ENCODE assay signal across 9 cellular contexts in the genomic region with DNA sequence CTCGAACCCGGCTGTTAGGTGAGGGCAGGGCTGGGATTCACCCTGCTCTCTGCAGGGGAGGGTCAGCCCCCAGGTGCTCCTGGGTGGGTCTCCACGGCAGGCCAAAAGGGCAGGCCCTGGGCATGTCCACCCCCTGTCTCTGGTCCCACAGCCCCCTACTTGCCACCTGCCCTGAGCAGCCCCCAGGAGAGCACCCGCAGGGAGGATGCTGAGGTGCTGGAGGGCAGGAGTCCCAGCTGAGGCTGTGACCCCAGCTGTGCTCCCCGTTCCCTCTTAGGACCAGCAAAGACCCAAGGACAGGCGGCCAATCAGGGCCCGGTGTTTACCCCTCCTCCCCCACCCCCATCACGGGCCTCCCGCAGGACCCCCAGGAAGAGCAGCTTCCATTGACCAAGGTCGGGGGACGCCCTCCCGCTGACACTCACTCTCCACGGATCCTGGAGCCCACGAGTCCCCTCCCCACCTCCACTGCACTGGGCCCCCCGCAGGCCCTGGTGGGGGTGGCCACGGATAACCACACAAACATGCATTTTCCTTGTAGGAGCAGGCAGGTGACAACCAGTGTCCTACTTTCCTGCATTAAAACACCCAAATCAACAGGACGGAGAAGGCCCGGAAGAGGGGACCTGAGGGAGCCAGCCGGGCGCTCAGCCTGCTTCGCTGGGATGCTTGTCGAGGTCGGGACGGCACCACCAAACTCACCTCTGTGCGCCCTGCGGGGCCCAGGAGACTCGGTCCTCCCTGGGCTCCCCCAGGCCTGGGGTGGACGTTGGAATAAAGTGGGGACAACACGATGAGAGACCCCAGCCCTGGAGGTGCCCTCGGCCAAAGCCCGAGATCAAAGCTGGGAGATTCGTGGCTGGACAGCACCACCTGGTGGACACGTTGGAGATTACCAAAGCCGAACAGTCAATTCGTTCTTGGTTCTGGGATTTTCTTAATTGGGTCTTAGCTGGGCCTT. TPM values are rescaled to one million over a fixed set of nuclear protein-coding genes. Genes with fewer than 3 reads are reported as not detected.
A peak's percentile ranks its signal among the peaks of the same experiment; 100 is the strongest.
DNase-seq lines count a peak whose midpoint lies in the region; ATAC-seq and TF ChIP-seq lines count a peak whose summit lies in the region.
"Had no signal": no experiment of that assay in that cellular context is flagged by ENCODE, and none has a peak within 500 bp of the region (broad histone marks: within the 10 kb centered on the region; RNA-seq: fewer than 3 reads in every experiment).

No MANE protein-coding gene starts in this region.

- H3K4me1 Mint-ChIP-seq in endothelial cell (ENCODE audit: unreplicated experiment), result no peaks in the 10 kb centered on the region
- peaks cover 0 to 1% (median 0%) of the 10 kb centered on the region in 7 donors for H3K4me1 Mint-ChIP-seq in naive thymus-derived CD4-positive, alpha-beta T cell

- H3K36me3 ChIP-seq in naive thymus-derived CD4-positive, alpha-beta T cell (ENCODE audit: control insufficient read depth in 2 of 3, insufficient read depth in 3 of 3, low read length in 3 of 3), result no peaks in the 10 kb centered on the region

- peak; percentile 57 for DNase-seq in activated gamma-delta T cell treated with Interleukin-2 at 50 U/mL for 16 hours
- DNase-seq in activated gamma-delta T cell (lab: John Stamatoyannopoulos, UW), result no peak
- peak; percentile 48 for DNase-seq in NCI-H69 (lab: John Stamatoyannopoulos, UW)
- DNase-seq in activated CD8-positive, alpha-beta memory T cell treated with anti-CD3 and anti-CD28 coated beads for 48 hours (ENCODE audit: low read depth in 2 of 3, low spot score in 2 of 3), result peak in 2 of 3 experiments; percentile 23 to 39
- peak; percentile 72 for DNase-seq in endothelial cell (ENCODE audit: low spot score)
- peak; percentile 32 to 66 (median 56) for DNase-seq in naive thymus-derived CD4-positive, alpha-beta T cell
- DNase-seq in stimulated activated naive CD4-positive, alpha-beta T cell (lab: John Stamatoyannopoulos, UW), result peak; percentile 9 to 68 (median 46)

- peak; percentile 93 for TF ChIP-seq CTCF in endothelial cell (IDR thresholded peaks at IDR 0.05; ENCODE audit: unreplicated experiment)

- H3K27me3 ChIP-seq in naive thymus-derived CD4-positive, alpha-beta T cell (ENCODE audit: control insufficient read depth in 2 of 2, insufficient read depth in 2 of 2, low read length in 2 of 2), result no peaks in the 10 kb centered on the region

- peaks cover 7% of the 10 kb centered on the region for H3K27me3 Mint-ChIP-seq in endothelial cell (ENCODE audit: unreplicated experiment)
- peaks cover 0 to 4% (median 0%) of the 10 kb centered on the region in 5 donors for H3K27me3 Mint-ChIP-seq in naive thymus-derived CD4-positive, alpha-beta T cell

- CTCF ChIA-PET in naive thymus-derived CD4-positive, alpha-beta T cell (lab: Charles Lee), result interaction anchor here (0.7 to 1.4 kb wide), 3 partner anchors 9 to 389 kb away, joined by 3 to 4 read pairs (median 3); no protein-coding TSS in a partner anchor

- no peaks in the 10 kb centered on the region for H3K9me3 Mint-ChIP-seq in endothelial cell (ENCODE audit: unreplicated experiment)
- H3K9me3 Mint-ChIP-seq in naive thymus-derived CD4-positive, alpha-beta T cell, result peaks cover 0 to 10% (median 0%) of the 10 kb centered on the region in 11 donors

- H3K27ac ChIP-seq in naive thymus-derived CD4-positive, alpha-beta T cell (ENCODE audit: low read depth, low read length), result no peak overlapping the region
- H3K27ac ChIP-seq: skin epidermis had no signal

- intact Hi-C loops in naive thymus-derived CD4-positive, alpha-beta T cell (cut with micrococcal nuclease), result loop anchor here in 1 of 2 donors (10.0 kb wide), 1 partner anchor 623 kb away; no protein-coding TSS in a partner anchor

- H3K27ac Mint-ChIP-seq in endothelial cell (ENCODE audit: unreplicated experiment), result no peak overlapping the region
- no peak overlapping the region for H3K27ac Mint-ChIP-seq in naive thymus-derived CD4-positive, alpha-beta T cell

- H3K4me1 ChIP-seq in naive thymus-derived CD4-positive, alpha-beta T cell (ENCODE audit: control insufficient read depth in 2 of 2, insufficient read depth in 2 of 2, low read length in 2 of 2), result peaks cover 0 to 4% of the 10 kb centered on the region in 2 donors

- no peaks in the 10 kb centered on the region for H3K9me3 ChIP-seq in naive thymus-derived CD4-positive, alpha-beta T cell (ENCODE audit: control insufficient read depth in 2 of 3, low read length in 3 of 3)

- no peak overlapping the region for H3K4me3 ChIP-seq in naive thymus-derived CD4-positive, alpha-beta T cell (ENCODE audit: low read length)
- H3K4me3 ChIP-seq: skin epidermis had no signal

- peak; percentile 80 for ATAC-seq in naive thymus-derived CD4-positive, alpha-beta T cell
- no peak for ATAC-seq in GM21529 (IDR thresholded peaks at IDR 0.05; ENCODE audit: unreplicated experiment)

- no peak overlapping the region for H3K4me3 Mint-ChIP-seq in endothelial cell (ENCODE audit: unreplicated experiment)
- H3K4me3 Mint-ChIP-seq in naive thymus-derived CD4-positive, alpha-beta T cell, result peak overlapping the region in 7 of 10 donors; percentile 13 to 69 (median 43)

- no peaks in the 10 kb centered on the region for H3K36me3 Mint-ChIP-seq in endothelial cell (ENCODE audit: low read depth, unreplicated experiment)
- peaks cover 0 to 3% (median 0%) of the 10 kb centered on the region in 5 donors for H3K36me3 Mint-ChIP-seq in naive thymus-derived CD4-positive, alpha-beta T cell

- POLR2A ChIA-PET in naive thymus-derived CD4-positive, alpha-beta T cell (lab: Charles Lee), result no interaction called here

RNA-seq across cellular contexts. Expression of gene ENPP7, which starts 22.5 kb away (rescaled TPM):
- total RNA-seq in endothelial cell (ENCODE audit: unreplicated experiment), result not detected
- total RNA-seq in naive thymus-derived CD4-positive, alpha-beta T cell, result not detected
- under 1 TPM in 1 of 2 donors, not detected in 1; 0.12 TPM for polyA plus RNA-seq in naive thymus-derived CD4-positive, alpha-beta T cell
